ENCODE assay signal across 2 cellular contexts in the genomic region with DNA sequence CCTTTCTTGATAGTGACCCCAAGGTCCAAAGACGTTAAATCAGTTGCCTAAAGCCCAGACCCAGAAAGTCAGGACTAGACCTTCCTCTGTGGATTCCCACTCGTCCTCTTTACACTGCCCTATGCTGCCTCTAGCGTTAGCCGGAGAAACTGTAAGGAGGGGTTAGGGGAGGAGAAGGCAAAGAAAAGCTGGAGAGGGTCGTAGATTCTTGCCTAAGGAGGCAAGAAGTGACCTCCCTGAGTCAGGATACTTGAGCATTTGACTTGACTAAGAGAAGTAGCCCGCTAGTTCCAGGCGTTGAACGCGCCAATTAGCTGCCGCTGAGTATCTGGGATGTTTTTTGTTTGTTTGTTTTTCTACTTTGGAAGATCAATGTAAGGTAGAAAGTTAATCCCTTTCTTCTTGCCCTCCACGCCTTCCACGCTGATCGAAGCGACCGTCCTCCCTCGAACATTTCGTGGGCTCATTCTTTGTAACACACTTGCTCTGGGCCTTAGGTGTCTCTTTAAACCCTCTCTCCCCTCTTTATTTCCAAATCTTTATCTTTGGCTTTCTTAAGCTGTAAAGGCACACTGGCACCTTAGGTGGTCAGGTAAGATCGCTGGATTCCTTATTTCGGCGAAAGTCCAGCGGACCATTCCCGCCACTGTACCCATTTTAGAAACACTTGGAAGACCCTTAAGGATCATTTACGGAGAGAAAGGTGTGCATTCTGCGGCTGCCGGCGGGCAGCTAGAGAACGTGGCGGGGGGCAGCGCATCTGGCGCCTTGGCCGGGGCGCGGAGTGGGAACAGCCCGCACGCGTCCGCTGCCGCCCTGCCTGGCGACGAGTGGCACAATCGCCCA.
TF ChIP-seq lines count a peak whose summit lies in the region.

No MANE protein-coding gene starts in this region.

TF ChIP-seq in HCT116, 20 proteins besides CTCF, POLR2A, EP300 and RAD21:
- TF ChIP-seq SRF (IDR thresholded peaks at IDR 0.05; ENCODE audit: low read depth) (no peak), ZNF274 (IDR thresholded peaks at IDR 0.05; ENCODE audit: low read depth, low read length) (no peak), EZH2phosphoT487 (IDR thresholded peaks at IDR 0.05; ENCODE audit: borderline replicate concordance) (no peak), EZH2 (IDR thresholded peaks at IDR 0.05) (no peak), POLR2AphosphoS5 (IDR thresholded peaks at IDR 0.05; ENCODE audit: low read depth, low read length) (no peak), FOSL1 (IDR thresholded peaks at IDR 0.05; ENCODE audit: low read depth) (no peak), SP1 (IDR thresholded peaks at IDR 0.05; ENCODE audit: low read depth) (no peak), CBX3 (IDR thresholded peaks at IDR 0.05; ENCODE audit: low read depth) (no peak), ZFX (IDR thresholded peaks at IDR 0.05) (no peak), ATF3 (IDR thresholded peaks at IDR 0.05) (no peak), SIN3A (IDR thresholded peaks at IDR 0.05; ENCODE audit: low read depth) (no peak), ELF1 (IDR thresholded peaks at IDR 0.05; ENCODE audit: borderline replicate concordance, low read depth) (no peak)
- TF ChIP-seq, protein P1, sequence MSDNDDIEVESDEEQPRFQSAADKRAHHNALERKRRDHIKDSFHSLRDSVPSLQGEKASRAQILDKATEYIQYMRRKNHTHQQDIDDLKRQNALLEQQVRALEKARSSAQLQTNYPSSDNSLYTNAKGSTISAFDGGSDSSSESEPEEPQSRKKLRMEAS (IDR thresholded peaks at IDR 0.05): no peak
- TF ChIP-seq, protein P2, sequence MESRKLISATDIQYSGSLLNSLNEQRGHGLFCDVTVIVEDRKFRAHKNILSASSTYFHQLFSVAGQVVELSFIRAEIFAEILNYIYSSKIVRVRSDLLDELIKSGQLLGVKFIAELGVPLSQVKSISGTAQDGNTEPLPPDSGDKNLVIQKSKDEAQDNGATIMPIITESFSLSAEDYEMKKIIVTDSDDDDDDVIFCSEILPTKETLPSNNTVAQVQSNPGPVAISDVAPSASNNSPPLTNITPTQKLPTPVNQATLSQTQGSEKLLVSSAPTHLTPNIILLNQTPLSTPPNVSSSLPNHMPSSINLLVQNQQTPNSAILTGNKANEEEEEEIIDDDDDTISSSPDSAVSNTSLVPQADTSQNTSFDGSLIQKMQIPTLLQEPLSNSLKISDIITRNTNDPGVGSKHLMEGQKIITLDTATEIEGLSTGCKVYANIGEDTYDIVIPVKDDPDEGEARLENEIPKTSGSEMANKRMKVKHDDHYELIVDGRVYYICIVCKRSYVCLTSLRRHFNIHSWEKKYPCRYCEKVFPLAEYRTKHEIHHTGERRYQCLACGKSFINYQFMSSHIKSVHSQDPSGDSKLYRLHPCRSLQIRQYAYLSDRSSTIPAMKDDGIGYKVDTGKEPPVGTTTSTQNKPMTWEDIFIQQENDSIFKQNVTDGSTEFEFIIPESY (IDR thresholded peaks at IDR 0.05; ENCODE audit: extremely low read depth, insufficient replicate concordance, low read length): no peak

TF ChIP-seq in HepG2, 621 proteins besides CTCF, POLR2A, EP300 and RAD21:
- TF ChIP-seq, protein P3, sequence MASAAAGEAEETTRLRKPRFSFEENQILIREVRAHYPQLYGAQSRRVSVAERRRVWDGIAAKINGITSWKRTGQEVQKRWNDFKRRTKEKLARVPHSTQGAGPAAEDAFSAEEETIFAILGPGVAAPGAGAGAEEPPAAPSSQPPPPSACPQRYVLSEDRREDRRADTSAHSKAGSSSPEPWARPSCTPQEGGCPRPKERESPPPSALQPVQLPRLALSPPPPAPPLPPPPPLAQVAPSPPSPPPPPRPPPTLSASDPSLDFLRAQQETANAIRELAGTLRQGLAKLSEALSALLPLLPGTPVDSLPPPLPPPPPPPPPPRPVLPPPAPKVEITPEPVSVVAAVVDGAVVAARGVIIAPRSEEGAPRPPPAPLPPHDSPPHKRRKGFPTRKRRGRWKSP (CRISPR knock-in tag; IDR thresholded peaks at IDR 0.05): 0 out of 2 replicates have a peak, but pooled peaks have one; percentile 28
- TF ChIP-seq IKZF1 (IDR thresholded peaks at IDR 0.05): no peak
- peak; percentile 21 for TF ChIP-seq U2AF1 (optimal IDR thresholded peaks at IDR 0.05; ENCODE audit: low read depth, low read length)
- TF ChIP-seq ZNF570 (CRISPR knock-in tag; IDR thresholded peaks at IDR 0.05; ENCODE audit: borderline replicate concordance): no peak
- TF ChIP-seq SMC3 (IDR thresholded peaks at IDR 0.05; ENCODE audit: low read length): peak; percentile 21; the same call in 1 of the 2 replicates
- TF ChIP-seq GATAD2A (CRISPR knock-in tag; IDR thresholded peaks at IDR 0.05): peak; percentile 32; the same call in 1 of the 2 replicates
- TF ChIP-seq DNMT3B (CRISPR knock-in tag; conservative IDR thresholded peaks at IDR 0.05): no peak
- TF ChIP-seq HOXA9 (CRISPR knock-in tag; IDR thresholded peaks at IDR 0.05; ENCODE audit: borderline replicate concordance): no peak
- TF ChIP-seq KDM2A (CRISPR knock-in tag; IDR thresholded peaks at IDR 0.05; ENCODE audit: borderline replicate concordance, low read depth): peak; percentile 20; the same call in 1 of the 2 replicates
- TF ChIP-seq, protein P4, sequence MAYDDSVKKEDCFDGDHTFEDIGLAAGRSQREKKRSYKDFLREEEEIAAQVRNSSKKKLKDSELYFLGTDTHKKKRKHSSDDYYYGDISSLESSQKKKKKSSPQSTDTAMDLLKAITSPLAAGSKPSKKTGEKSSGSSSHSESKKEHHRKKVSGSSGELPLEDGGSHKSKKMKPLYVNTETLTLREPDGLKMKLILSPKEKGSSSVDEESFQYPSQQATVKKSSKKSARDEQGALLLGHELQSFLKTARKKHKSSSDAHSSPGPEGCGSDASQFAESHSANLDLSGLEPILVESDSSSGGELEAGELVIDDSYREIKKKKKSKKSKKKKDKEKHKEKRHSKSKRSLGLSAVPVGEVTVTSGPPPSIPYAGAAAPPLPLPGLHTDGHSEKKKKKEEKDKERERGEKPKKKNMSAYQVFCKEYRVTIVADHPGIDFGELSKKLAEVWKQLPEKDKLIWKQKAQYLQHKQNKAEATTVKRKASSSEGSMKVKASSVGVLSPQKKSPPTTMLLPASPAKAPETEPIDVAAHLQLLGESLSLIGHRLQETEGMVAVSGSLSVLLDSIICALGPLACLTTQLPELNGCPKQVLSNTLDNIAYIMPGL (CRISPR knock-in tag; IDR thresholded peaks at IDR 0.05; ENCODE audit: borderline replicate concordance in 1 of 2, low read depth in 1 of 2): peak; percentile 18 to 62; a peak in 2 of 4 replicates
- peak; percentile 70 for TF ChIP-seq STAG1 (CRISPR knock-in tag; IDR thresholded peaks at IDR 0.05)
- TF ChIP-seq ATF4 (CRISPR knock-in tag; IDR thresholded peaks at IDR 0.05): 0 out of 4 replicates have a peak, but pooled peaks of 1 of the 2 experiments have one; percentile 18
- TF ChIP-seq, protein P5, sequence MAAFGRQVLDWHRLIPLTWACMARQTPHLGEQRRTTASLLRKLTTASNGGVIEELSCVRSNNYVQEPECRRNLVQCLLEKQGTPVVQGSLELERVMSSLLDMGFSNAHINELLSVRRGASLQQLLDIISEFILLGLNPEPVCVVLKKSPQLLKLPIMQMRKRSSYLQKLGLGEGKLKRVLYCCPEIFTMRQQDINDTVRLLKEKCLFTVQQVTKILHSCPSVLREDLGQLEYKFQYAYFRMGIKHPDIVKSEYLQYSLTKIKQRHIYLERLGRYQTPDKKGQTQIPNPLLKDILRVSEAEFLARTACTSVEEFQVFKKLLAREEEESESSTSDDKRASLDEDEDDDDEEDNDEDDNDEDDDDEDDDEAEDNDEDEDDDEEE (CRISPR knock-in tag; IDR thresholded peaks at IDR 0.05): 0 out of 2 replicates have a peak, but pooled peaks have one; percentile 70
- 0 out of 2 replicates have a peak, but pooled peaks have one; percentile 26 for TF ChIP-seq ZSCAN31 (CRISPR knock-in tag; IDR thresholded peaks at IDR 0.05; ENCODE audit: low read depth)
- TF ChIP-seq, protein P1 (IDR thresholded peaks at IDR 0.05): 0 out of 2 replicates have a peak, but pooled peaks have one; percentile 3
